In genomic region chr1:241356519-241357365, GRCh38 we compare ENCODE assay signal across 9 cellular contexts. TPM values are rescaled to one million over a fixed set of nuclear protein-coding genes. Genes with fewer than 3 reads are reported as not detected.
DNase-seq lines count a peak whose midpoint lies in the region; ATAC-seq, FAIRE-seq and TF ChIP-seq lines count a peak whose summit lies in the region.
"Had no signal": no experiment of that assay in that cellular context is flagged by ENCODE, and none has a peak within 500 bp of the region (broad histone marks: within the 10 kb centered on the region; RNA-seq: fewer than 3 reads in every experiment).

Gene RGS7 (minus strand): TSS chr1:241357205.

- H3K27ac Mint-ChIP-seq in endodermal cell = no peak within 1 kb of the TSS

- peak; percentile 81 for FAIRE-seq in HTR-8/SVneo (lab: Jason Lieb, UNC)

- peak within 1 kb of the TSS; percentile 38 for H3K4me3 ChIP-seq in SJSA1
- H3K4me3 ChIP-seq in endodermal cell (ENCODE audit: low read length) = peak within 1 kb of the TSS; percentile 81
- H3K4me3 ChIP-seq in lung = peak within 1 kb of the TSS; percentile 39

- H3K9ac ChIP-seq in endodermal cell (ENCODE audit: extremely low read depth, low read length, poor library complexity, severe bottlenecking) = no peak within 1 kb of the TSS

- H3K36me3 ChIP-seq in SJSA1 = no peaks in the 10 kb centered on the region
- H3K36me3 ChIP-seq in endodermal cell (ENCODE audit: control insufficient read depth, insufficient read depth, low read length) = no peaks in the 10 kb centered on the region
- no peaks in the 10 kb centered on the region for H3K36me3 ChIP-seq in lung (ENCODE audit: control insufficient read depth in 2 of 2, insufficient read depth in 2 of 2, low read length in 2 of 2)

- TF ChIP-seq CTCF in endodermal cell (conservative IDR thresholded peaks at IDR 0.05) (no peak), lung (IDR thresholded peaks at IDR 0.05; ENCODE audit: control extremely low read depth, extremely low read depth) (no peak)

- no peaks in the 10 kb centered on the region for H3K9me3 Mint-ChIP-seq in endodermal cell

- peaks cover 8% of the 10 kb centered on the region for H3K4me1 Mint-ChIP-seq in endodermal cell

- DNase-seq in DMS153 treated with DMSO at 0.1 percent for 48 hours (lab: John Stamatoyannopoulos, UW; ENCODE audit: unreplicated experiment) (peak; percentile 86), HTR-8/SVneo (ENCODE audit: insufficient read length, low spot score) (peak; percentile 83), SJSA1 (ENCODE audit: low read depth in 1 of 2, low spot score in 2 of 2) (peak; percentile 34 to 46), endodermal cell (peak; percentile 88), lung (ENCODE audit: low spot score) (peak; percentile 35), SIG-M5 treated with dmso at 0.1 percent for 504 hours (lab: John Stamatoyannopoulos, UW; ENCODE audit: unreplicated experiment) (no peak)

- peak within 1 kb of the TSS; percentile 71 for H3K4me3 Mint-ChIP-seq in endodermal cell

- no peak within 1 kb of the TSS for H3K27ac ChIP-seq in SJSA1
- no peak within 1 kb of the TSS for H3K27ac ChIP-seq in endodermal cell (ENCODE audit: low read depth, low read length)
- no peak within 1 kb of the TSS for H3K27ac ChIP-seq in lung (ENCODE audit: low read depth in 1 of 2, low read length in 1 of 2)
- H3K27ac ChIP-seq in temporal lobe (ENCODE audit: low read depth, low read length) = no peak within 1 kb of the TSS

- 0% methylated on average over 6 to 100 of the region's 105 CpGs for WGBS in endodermal cell (ENCODE audit: insufficient coverage in 1 of 2, insufficient read length in 1 of 2), 2 experiments
- 0 to 2% methylated on average over 39 to 105 of the region's 105 CpGs for WGBS in lung, 2 donors

- peaks cover 28% of the 10 kb centered on the region for H3K27me3 Mint-ChIP-seq in endodermal cell (ENCODE audit: insufficient read depth)

- H3K36me3 Mint-ChIP-seq in endodermal cell (ENCODE audit: low read depth) = no peaks in the 10 kb centered on the region

- ATAC-seq in GM21390 (IDR thresholded peaks at IDR 0.05; ENCODE audit: unreplicated experiment) (peak; percentile 65), lung (ENCODE audit: insufficient read depth, low FRiP score) (peak; percentile 87)

- H3K4me1 ChIP-seq in SJSA1 (replicated peaks) = peaks cover 11% of the 10 kb centered on the region
- H3K4me1 ChIP-seq in endodermal cell (ENCODE audit: control insufficient read depth, insufficient read depth, low read length) = no peaks in the 10 kb centered on the region
- H3K4me1 ChIP-seq in lung (ENCODE audit: control insufficient read depth in 2 of 2, insufficient read depth in 2 of 2, low read length in 2 of 2) = peaks cover 0 to 9% of the 10 kb centered on the region in 2 donors

- H3K9me3 ChIP-seq in SJSA1 (replicated peaks) (no peaks in the 10 kb centered on the region), endodermal cell (ENCODE audit: control insufficient read depth, low read length) (no peaks in the 10 kb centered on the region), lung (ENCODE audit: control insufficient read depth in 2 of 2, insufficient read depth in 1 of 2, low read length in 1 of 2) (no peaks in the 10 kb centered on the region)

- peaks cover 54% of the 10 kb centered on the region for H3K27me3 ChIP-seq in SJSA1 (replicated peaks)
- H3K27me3 ChIP-seq in endodermal cell (ENCODE audit: control insufficient read depth, insufficient read depth, low read length, poor library complexity, severe bottlenecking) = peaks cover 38% of the 10 kb centered on the region
- no peaks in the 10 kb centered on the region for H3K27me3 ChIP-seq in lung (ENCODE audit: control insufficient read depth, insufficient read depth)

RNA-seq across cellular contexts. Expression of gene RGS7, which starts in this region (rescaled TPM):
- total RNA-seq in SJSA1 (2014; rRNA removed; shearing (Covaris generic)) = 0.37 TPM in 1 of 2 replicates, not detected in the other
- total RNA-seq in endodermal cell (1 to 10 TPM; 1.0 to 1.1 TPM), lung (under 1 TPM in 1 of 2 donors, not detected in 1; 0.25 TPM), temporal lobe (16.0 TPM)
- polyA plus RNA-seq in endodermal cell (2013, experiment 1 of 2) = 0.46 TPM
- 0.58 TPM for polyA plus RNA-seq in endodermal cell (2013, experiment 2 of 2)
- polyA plus RNA-seq in lung = under 1 TPM; 0.06 to 0.08 TPM
- total RNA-seq: subcutaneous adipose tissue had no signal

Comparison
In these comparisons a context has a peak if more than half of its experiments do, and no peak if none do; other contexts are left out.
1. Peak in DNase-seq and H3K4me3 ChIP-seq in SJSA1; RNA of the gene not detected or under 1 TPM.
2. Peak in DNase-seq, ATAC-seq and H3K4me3 ChIP-seq in lung; RNA of the gene not detected or under 1 TPM.